In the genomic region with DNA sequence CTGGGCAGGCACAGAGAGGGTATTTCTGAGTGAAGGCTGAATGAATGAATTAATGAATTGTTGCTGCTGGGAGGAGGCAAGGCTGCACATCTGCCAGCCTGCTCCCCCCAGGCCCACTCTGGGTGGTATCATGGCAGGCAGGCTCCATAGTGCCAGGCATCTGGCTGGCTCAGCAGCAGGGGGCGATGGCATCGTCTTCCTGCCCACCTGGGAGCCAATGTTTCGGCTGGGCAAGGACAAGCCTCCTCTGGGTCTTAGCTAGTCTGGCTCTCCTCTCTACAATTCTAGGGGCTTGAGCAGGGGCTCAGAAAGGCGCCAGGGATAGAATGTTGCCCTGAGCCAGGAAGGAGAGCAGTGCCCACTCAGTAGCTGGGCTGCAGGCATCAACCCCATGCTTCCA, we compare ENCODE assay signal across 13 cellular contexts. TPM values are rescaled to one million over a fixed set of nuclear protein-coding genes. Genes with fewer than 3 reads are reported as not detected.
DNase-seq lines count a peak whose midpoint lies in the region; ATAC-seq and TF ChIP-seq lines count a peak whose summit lies in the region.
"Had no signal": no experiment of that assay in that cellular context is flagged by ENCODE, and none has a peak within 500 bp of the region (broad histone marks: within the 10 kb centered on the region; RNA-seq: fewer than 3 reads in every experiment).

No MANE protein-coding gene starts in this region.

- H3K27ac Mint-ChIP-seq in activated naive CD4-positive, alpha-beta T cell treated with anti-CD3 and anti-CD28 coated beads for 36 hours, result peak overlapping the region; percentile 71
- H3K27ac Mint-ChIP-seq in activated naive CD8-positive, alpha-beta T cell treated with anti-CD3 and anti-CD28 coated beads, Interleukin-2, amount 50 U/mL, for 24 hours, result peak overlapping the region; percentile 68

- ATAC-seq in activated naive CD8-positive, alpha-beta T cell treated with anti-CD3 and anti-CD28 coated beads, Interleukin-2, amount 50 U/mL, for 24 hours, result no peak
- ATAC-seq in HG02884 (IDR thresholded peaks at IDR 0.05; ENCODE audit: unreplicated experiment), result no peak
- ATAC-seq: pancreas had no signal

- peaks cover 53% of the 10 kb centered on the region for H3K4me1 Mint-ChIP-seq in activated naive CD4-positive, alpha-beta T cell treated with anti-CD3 and anti-CD28 coated beads for 36 hours (ENCODE audit: low read depth)
- H3K4me1 Mint-ChIP-seq in activated naive CD8-positive, alpha-beta T cell treated with anti-CD3 and anti-CD28 coated beads, Interleukin-2, amount 50 U/mL, for 24 hours, result peaks cover 47% of the 10 kb centered on the region

- H3K36me3 ChIP-seq in KOPT-K1 (ENCODE audit: insufficient read depth, low read length) (peaks cover 53% of the 10 kb centered on the region), spleen (peaks cover 6 to 72% (median 43%) of the 10 kb centered on the region in 6 donors)
- H3K36me3 ChIP-seq: SJCRH30 had no signal

- H3K27ac ChIP-seq in KOPT-K1 (ENCODE audit: low read depth, low read length, poor library complexity, severe bottlenecking) (peak overlapping the region; percentile 90), spleen (peak overlapping the region; percentile 8 to 90 (median 78))
- H3K27ac ChIP-seq: pancreas, SJCRH30 had no signal

- 69 to 87% (median 86%) methylated on average over 4 of the region's 4 CpGs for WGBS in spleen, 5 donors

- H3K9me3 Mint-ChIP-seq in activated naive CD4-positive, alpha-beta T cell treated with anti-CD3 and anti-CD28 coated beads for 36 hours, result no peaks in the 10 kb centered on the region
- no peaks in the 10 kb centered on the region for H3K9me3 Mint-ChIP-seq in activated naive CD8-positive, alpha-beta T cell treated with anti-CD3 and anti-CD28 coated beads, Interleukin-2, amount 50 U/mL, for 24 hours

- TF ChIP-seq CTCF in spleen (IDR thresholded peaks at IDR 0.05 in 8 of 11, conservative IDR thresholded peaks at IDR 0.05 in 3 of 11), result no peak

- no peaks in the 10 kb centered on the region for H3K27me3 ChIP-seq in spleen (replicated peaks in 1 of 7)
- H3K27me3 ChIP-seq: pancreas, SJCRH30 had no signal

- H3K9me3 ChIP-seq in KOPT-K1 (ENCODE audit: insufficient read depth, low read length, poor library complexity, severe bottlenecking), result no peaks in the 10 kb centered on the region
- H3K9me3 ChIP-seq in spleen, result no peaks in the 10 kb centered on the region
- H3K9me3 ChIP-seq: pancreas, SJCRH30 had no signal

- no peak overlapping the region for H3K4me3 ChIP-seq in spleen
- H3K4me3 ChIP-seq: GM12878, pancreas, SJCRH30 had no signal

- DNase-seq in activated naive CD4-positive, alpha-beta T cell treated with anti-CD3 and anti-CD28 coated beads for 36 hours, result peak; percentile 26
- DNase-seq in activated naive CD4-positive, alpha-beta T cell treated with anti-CD3 and anti-CD28 coated beads, Interleukin-2, amount 50 U/mL, for 16 hours, result no peak
- DNase-seq in activated naive CD8-positive, alpha-beta T cell treated with anti-CD3 and anti-CD28 coated beads, Interleukin-2, amount 50 U/mL, for 24 hours, result peak; percentile 11
- DNase-seq in spleen (no peak), NCI-H526 (lab: John Stamatoyannopoulos, UW) (no peak), NCI-H82 treated with DMSO at 0.1 percent for 48 hours (lab: John Stamatoyannopoulos, UW; ENCODE audit: unreplicated experiment) (no peak)
- DNase-seq: NCI-H187 treated with DMSO at 0.1 percent for 48 hours, SJCRH30 had no signal

- no peak overlapping the region for H3K4me3 Mint-ChIP-seq in activated naive CD4-positive, alpha-beta T cell treated with anti-CD3 and anti-CD28 coated beads for 36 hours
- no peak overlapping the region for H3K4me3 Mint-ChIP-seq in activated naive CD8-positive, alpha-beta T cell treated with anti-CD3 and anti-CD28 coated beads, Interleukin-2, amount 50 U/mL, for 24 hours

- no peak for TF ChIP-seq POLR2A in spleen (IDR thresholded peaks at IDR 0.05)

- H3K36me3 Mint-ChIP-seq in activated naive CD4-positive, alpha-beta T cell treated with anti-CD3 and anti-CD28 coated beads for 36 hours (ENCODE audit: low read depth), result peaks cover 17% of the 10 kb centered on the region
- H3K36me3 Mint-ChIP-seq in activated naive CD8-positive, alpha-beta T cell treated with anti-CD3 and anti-CD28 coated beads, Interleukin-2, amount 50 U/mL, for 24 hours (ENCODE audit: low read depth), result peaks cover 14% of the 10 kb centered on the region

- CTCF ChIA-PET in activated naive CD4-positive, alpha-beta T cell treated with anti-CD3 and anti-CD28 coated beads for 36 hours (lab: Charles Lee), result interaction anchor here (0.6 to 14.1 kb wide), 11 partner anchors 10 to 113 kb away, joined by 3 to 314 read pairs (median 3); no protein-coding TSS in a partner anchor

- peaks cover 9 to 75% (median 57%) of the 10 kb centered on the region in 6 donors for H3K4me1 ChIP-seq in spleen
- H3K4me1 ChIP-seq: pancreas had no signal

- no peaks in the 10 kb centered on the region for H3K27me3 Mint-ChIP-seq in activated naive CD4-positive, alpha-beta T cell treated with anti-CD3 and anti-CD28 coated beads for 36 hours (ENCODE audit: low read depth)
- no peaks in the 10 kb centered on the region for H3K27me3 Mint-ChIP-seq in activated naive CD8-positive, alpha-beta T cell treated with anti-CD3 and anti-CD28 coated beads, Interleukin-2, amount 50 U/mL, for 24 hours

- intact Hi-C loops in activated naive CD4-positive, alpha-beta T cell treated with anti-CD3 and anti-CD28 coated beads for 36 hours (cut with micrococcal nuclease), result loop anchor here (10.0 kb wide), 1 partner anchor 172 kb away; the partner anchor contains the start of gene DUSP7
- intact Hi-C loops in spleen (cut with DNase I; ENCODE audit: low total_unique reads), result no loop called here

RNA-seq across cellular contexts. Expression of gene TLR9, which starts 1.7 kb away (rescaled TPM):
- total RNA-seq in activated naive CD4-positive, alpha-beta T cell treated with anti-CD3 and anti-CD28 coated beads for 36 hours, result under 1 TPM; 0.62 to 0.89 TPM
- total RNA-seq in spleen, result 1 to 10 TPM; 2.3 to 7.7 (median 4.2) TPM
- polyA plus RNA-seq in spleen, result 1 to 10 TPM in 1 of 3 donors, under 1 TPM in 1, not detected in 1; 0.55 to 3.8 TPM
- total RNA-seq: fibroblast of villous mesenchyme, SJCRH30 had no signal

RNA-seq across cellular contexts. Expression of gene TWF2, which starts 11.8 kb away (rescaled TPM):
- total RNA-seq in activated naive CD4-positive, alpha-beta T cell treated with anti-CD3 and anti-CD28 coated beads for 36 hours, result 10 to 100 TPM; 89.1 to 91.3 TPM
- 100 to 1,000 TPM in 1 of 7 donors, 10 to 100 TPM in 6; 57.5 to 109 (median 68.2) TPM for total RNA-seq in spleen
- 10 to 100 TPM; 47.3 to 71.4 (median 59.8) TPM for polyA plus RNA-seq in spleen

RNA-seq across cellular contexts. Expression of gene PPM1M, which starts 18.4 kb away (rescaled TPM):
- total RNA-seq in activated naive CD4-positive, alpha-beta T cell treated with anti-CD3 and anti-CD28 coated beads for 36 hours, result 100 to 1,000 TPM; 107 to 108 TPM
- total RNA-seq in spleen, result 10 to 100 TPM; 26.3 to 77.8 (median 55.8) TPM
- polyA plus RNA-seq in spleen, result 10 to 100 TPM; 29.2 to 37.2 (median 33.6) TPM

RNA-seq across cellular contexts. Expression of gene ALAS1, which starts 29.2 kb away (rescaled TPM):
- total RNA-seq in activated naive CD4-positive, alpha-beta T cell treated with anti-CD3 and anti-CD28 coated beads for 36 hours, result 10 to 100 TPM; 35.7 to 37.8 TPM
- 10 to 100 TPM; 25.3 to 40.8 (median 33.8) TPM for total RNA-seq in spleen
- 10 to 100 TPM; 13.0 to 25.3 (median 15.4) TPM for polyA plus RNA-seq in spleen

RNA-seq across cellular contexts. Expression of gene WDR82, which starts 51.3 kb away (rescaled TPM):
- total RNA-seq in activated naive CD4-positive, alpha-beta T cell treated with anti-CD3 and anti-CD28 coated beads for 36 hours, result 100 to 1,000 TPM; 176 to 177 TPM
- total RNA-seq in spleen, result 10 to 100 TPM; 60.5 to 80.6 (median 72.0) TPM
- 10 to 100 TPM; 20.9 to 35.8 (median 23.6) TPM for polyA plus RNA-seq in spleen

Comparison
In these comparisons a context has a peak if more than half of its experiments do, and no peak if none do; other contexts are left out.
1. DNase-seq: peak in activated naive CD4-positive, alpha-beta T cell treated with anti-CD3 and anti-CD28 coated beads for 36 hours (single experiment) and activated naive CD8-positive, alpha-beta T cell treated with anti-CD3 and anti-CD28 coated beads, Interleukin-2, amount 50 U/mL, for 24 hours (single experiment); none in activated naive CD4-positive, alpha-beta T cell treated with anti-CD3 and anti-CD28 coated beads, Interleukin-2, amount 50 U/mL, for 16 hours (single experiment), spleen (single experiment), NCI-H526 (0 of 2) and NCI-H82 treated with DMSO at 0.1 percent for 48 hours (single experiment).